8 cellular contexts compared by ENCODE assay signal in genomic region chr10:79348640-79348988, GRCh38. TPM values are rescaled to one million over a fixed set of nuclear protein-coding genes. Genes with fewer than 3 reads are reported as not detected.
DNase-seq lines count a peak whose midpoint lies in the region; ATAC-seq and TF ChIP-seq lines count a peak whose summit lies in the region.

No MANE protein-coding gene starts in this region.

- H3K9me3 ChIP-seq in A673 (ENCODE audit: low read depth, low read length, poor library complexity, severe bottlenecking) (no peaks in the 10 kb centered on the region), IMR-90 (ENCODE audit: control insufficient read depth, insufficient read depth, low read length) (no peaks in the 10 kb centered on the region), muscle layer of colon (ENCODE audit: low read length) (no peaks in the 10 kb centered on the region)

- peak overlapping the region; percentile 95 for H2AK9ac ChIP-seq in IMR-90 (replicated peaks; ENCODE audit: low read depth, low read length, poor library complexity)

- no peaks in the 10 kb centered on the region for H3K27me3 Mint-ChIP-seq in central memory CD8-positive, alpha-beta T cell

- ATAC-seq in IMR-90 (ENCODE audit: low read depth) (no peak), GM18909 (IDR thresholded peaks at IDR 0.05; ENCODE audit: poor library complexity, unreplicated experiment) (no peak), HG02938 (IDR thresholded peaks at IDR 0.05; ENCODE audit: unreplicated experiment) (no peak)
- no peak for ATAC-seq in central memory CD8-positive, alpha-beta T cell (replicated peaks; ENCODE audit: extremely low read depth, poor library complexity, severe bottlenecking)

- peak overlapping the region; percentile 79 for H3K4ac ChIP-seq in IMR-90 (ENCODE audit: low read depth, low read length)

- H3K36me3 ChIP-seq in A673 (ENCODE audit: insufficient read depth, low read length, poor library complexity, severe bottlenecking) (peaks cover 48% of the 10 kb centered on the region), IMR-90 (ENCODE audit: control insufficient read depth, insufficient read depth, low read length) (peaks cover 42% of the 10 kb centered on the region), muscle layer of colon (ENCODE audit: insufficient read depth, low read length) (peaks cover 42% of the 10 kb centered on the region)

- H3K27ac ChIP-seq in A673 (ENCODE audit: low read depth, low read length, poor library complexity, severe bottlenecking) (peak overlapping the region; percentile 96), IMR-90 (ENCODE audit: insufficient read depth, low read length) (peak overlapping the region; percentile 70), muscle layer of colon (ENCODE audit: low read depth, low read length) (peak overlapping the region; percentile 89)

- peaks cover 35% of the 10 kb centered on the region for H3K4me1 Mint-ChIP-seq in central memory CD8-positive, alpha-beta T cell

- H3K9me3 Mint-ChIP-seq in central memory CD8-positive, alpha-beta T cell: no peaks in the 10 kb centered on the region

- peak overlapping the region; percentile 91 for H3K27ac Mint-ChIP-seq in central memory CD8-positive, alpha-beta T cell (ENCODE audit: low read depth)

- H4K8ac ChIP-seq in IMR-90 (ENCODE audit: low read depth in 2 of 2, low read length in 2 of 2): peak overlapping the region; percentile 71 to 87; a peak in 2 of 4 replicates

- peak overlapping the region; percentile 59 for H2BK5ac ChIP-seq in IMR-90 (ENCODE audit: low read depth, low read length, poor library complexity, severe bottlenecking)

- H3K23ac ChIP-seq in IMR-90 (ENCODE audit: low read depth, low read length): peak overlapping the region; percentile 89

- H4K91ac ChIP-seq in IMR-90 (ENCODE audit: insufficient read depth, low read depth, low read length): peak overlapping the region; percentile 54

- no peak overlapping the region for H2AFZ ChIP-seq in IMR-90 (replicated peaks; ENCODE audit: low read length, poor library complexity)

- H4K5ac ChIP-seq in IMR-90 (ENCODE audit: low read depth, low read length): peak overlapping the region; percentile 64; the same call in 1 of the 2 replicates

- dilution Hi-C loops in IMR-90 (cut with HindIII; ENCODE audit: low sequenced_read_pairs, unreplicated experiment): no loop called here

- H3K36me3 Mint-ChIP-seq in central memory CD8-positive, alpha-beta T cell (ENCODE audit: insufficient read depth): peaks cover 30% of the 10 kb centered on the region

- WGBS in IMR-90 (ENCODE audit: extremely low coverage in 2 of 2, insufficient read length in 1 of 2), 2 experiments: 80% methylated on average over 1 of the region's 3 CpGs; no CpG with 5 or more reads in 1 of the 2 experiments

- peak overlapping the region; percentile 97 for H3K4me2 ChIP-seq in IMR-90 (ENCODE audit: low read depth, low read length)

- intact Hi-C loops in A673 (cut with micrococcal nuclease; ENCODE audit: unreplicated experiment): no loop called here
- intact Hi-C loops in IMR-90 (cut with micrococcal nuclease): no loop called here

- POLR2A ChIA-PET in A673 (lab: Charles Lee; ENCODE audit: low non-redundant PET): no interaction called here
- POLR2A ChIA-PET in IMR-90 (lab: Charles Lee; ENCODE audit: unreplicated experiment): no interaction called here

- BruUV-seq in A673 (replicated peaks; lab: Mats Ljungman, UMichigan) (no TSS peak), IMR-90 (replicated peaks; lab: Mats Ljungman, UMichigan) (no TSS peak)

- CTCF ChIA-PET in A673 (lab: Charles Lee): interaction anchor here (0.8 kb wide), 1 partner anchor 26 kb away, joined by 4 read pairs; no protein-coding TSS in a partner anchor
- CTCF ChIA-PET in IMR-90 (lab: Yijun Ruan, JAX): no interaction called here

- H3K4me1 ChIP-seq in A673 (ENCODE audit: insufficient read depth, low read length, poor library complexity, severe bottlenecking) (peaks cover 10% of the 10 kb centered on the region), IMR-90 (ENCODE audit: control insufficient read depth, insufficient read depth, low read length) (peaks cover 15% of the 10 kb centered on the region), muscle layer of colon (ENCODE audit: insufficient read depth, low read length) (peaks cover 21% of the 10 kb centered on the region)

- peaks cover 30 to 47% of the 10 kb centered on the region in 2 experiments for H3K79me1 ChIP-seq in IMR-90 (ENCODE audit: low read depth in 1 of 2, low read length in 2 of 2)

- H4K20me1 ChIP-seq in IMR-90 (ENCODE audit: insufficient read depth, low read length): peaks cover 45% of the 10 kb centered on the region

- H3K56ac ChIP-seq in IMR-90 (ENCODE audit: extremely low read depth, insufficient read depth, low read length): no peak overlapping the region

- peak overlapping the region; percentile 90 for H3K9ac ChIP-seq in IMR-90 (ENCODE audit: low read depth, low read length)
- H3K9ac ChIP-seq in muscle layer of colon (ENCODE audit: low read length): peak overlapping the region; percentile 75

- TF ChIP-seq RAD21 in IMR-90 (IDR thresholded peaks at IDR 0.05; ENCODE audit: low read length): no peak

- H3K9me1 ChIP-seq in IMR-90 (ENCODE audit: insufficient read depth, low read length): peaks cover 20% of the 10 kb centered on the region

- TF ChIP-seq POLR2A in IMR-90 (IDR thresholded peaks at IDR 0.05; ENCODE audit: low read depth, low read length): no peak

- H3K4me3 ChIP-seq in A673 (ENCODE audit: low read depth, low read length, poor library complexity, severe bottlenecking) (peak overlapping the region; percentile 93), IMR-90 (ENCODE audit: insufficient read depth, low read depth, low read length) (peak overlapping the region; percentile 90), muscle layer of colon (ENCODE audit: low read depth in 1 of 2, low read length in 2 of 2) (peak overlapping the region; percentile 77 to 89)

- H2AK5ac ChIP-seq in IMR-90 (ENCODE audit: low read depth, low read length): peak overlapping the region; percentile 82; the same call in 1 of the 2 replicates

- DNase-seq in A673 (ENCODE audit: low spot score) (no peak), IMR-90 (no peak), NCI-H1048 (lab: John Stamatoyannopoulos, UW) (no peak), NCI-H69 (lab: John Stamatoyannopoulos, UW) (no peak)
- DNase-seq in central memory CD8-positive, alpha-beta T cell (ENCODE audit: low spot score in 2 of 2): no peak

- in situ Hi-C loops in IMR-90 (cut with MboI; ENCODE audit: low sequenced_read_pairs): no loop called here

- 0 out of 2 replicates have a peak overlapping the region, but pooled peaks have one; percentile 17 for H3K18ac ChIP-seq in IMR-90 (ENCODE audit: low read depth, low read length)

- H3K14ac ChIP-seq in IMR-90 (replicated peaks; ENCODE audit: low read depth, low read length): peak overlapping the region; percentile 94

- no peak for TF ChIP-seq CTCF in A673 (conservative IDR thresholded peaks at IDR 0.05; ENCODE audit: low read depth, low read length)
- no peak for TF ChIP-seq CTCF in IMR-90 (conservative IDR thresholded peaks at IDR 0.05; ENCODE audit: low read depth, low read length)

- no peaks in the 10 kb centered on the region for H3K27me3 ChIP-seq in A673 (replicated peaks; ENCODE audit: insufficient read depth, low read depth, low read length, poor library complexity)
- no peaks in the 10 kb centered on the region for H3K27me3 ChIP-seq in IMR-90 (ENCODE audit: control insufficient read depth, insufficient read depth, low read length)
- H3K27me3 ChIP-seq in muscle layer of colon (ENCODE audit: control insufficient read depth in 1 of 2, insufficient read depth in 2 of 2, low read length in 2 of 2): no peaks in the 10 kb centered on the region

- no peak overlapping the region for H2BK20ac ChIP-seq in IMR-90 (ENCODE audit: low read depth, low read length)

- H3K4me3 Mint-ChIP-seq in central memory CD8-positive, alpha-beta T cell: peak overlapping the region; percentile 80

- no peak overlapping the region for H2BK120ac ChIP-seq in IMR-90 (ENCODE audit: low read depth, low read length)

- H2BK15ac ChIP-seq in IMR-90 (ENCODE audit: low read depth, low read length): 0 out of 3 replicates have a peak overlapping the region, but pooled peaks have one; percentile 0

TF ChIP-seq in IMR-90, 13 proteins besides CTCF, POLR2A, EP300 and RAD21:
- no peak for TF ChIP-seq MAFK (IDR thresholded peaks at IDR 0.05; ENCODE audit: low read depth, low read length)
- TF ChIP-seq MAZ (IDR thresholded peaks at IDR 0.05; ENCODE audit: borderline replicate concordance, low read depth, low read length): no peak
- no peak for TF ChIP-seq RCOR1 (IDR thresholded peaks at IDR 0.05; ENCODE audit: insufficient replicate concordance, low read length)
- TF ChIP-seq ELK1 (IDR thresholded peaks at IDR 0.05; ENCODE audit: borderline replicate concordance, low read depth, low read length): no peak
- TF ChIP-seq USF2 (IDR thresholded peaks at IDR 0.05; ENCODE audit: low read depth, low read length): no peak
- TF ChIP-seq CEBPB (IDR thresholded peaks at IDR 0.05; ENCODE audit: low read depth, low read length): no peak
- TF ChIP-seq CHD1 (IDR thresholded peaks at IDR 0.05; ENCODE audit: low read depth, low read length): no peak
- TF ChIP-seq MXI1 (IDR thresholded peaks at IDR 0.05; ENCODE audit: borderline replicate concordance, low read depth, low read length): no peak
- no peak for TF ChIP-seq NFE2L2 (IDR thresholded peaks at IDR 0.05; ENCODE audit: low read depth, low read length)
TF ChIP-seq in IMR-90: peak in this region for 0.

RNA-seq across cellular contexts. Expression of gene PPIF, which starts 1.3 kb away (rescaled TPM):
- total RNA-seq in A673 (2021) (133 and 160 TPM in 2 replicates), IMR-90 (2012; rRNA removed) (29.2 and 29.7 TPM in 2 replicates)
- polyA plus RNA-seq in IMR-90 (2012; rRNA removed): 127 and 130 TPM in 2 replicates
- 113 and 150 TPM in 2 replicates for polyA plus RNA-seq in IMR-90 (2012; cell fraction: cytosol; rRNA removed)
- 205 and 248 TPM in 2 replicates for polyA plus RNA-seq in IMR-90 (2012; cell fraction: nucleus; rRNA removed; ENCODE audit: low replicate concordance)
